1 cellular context compared by ENCODE assay signal in the genomic region with DNA sequence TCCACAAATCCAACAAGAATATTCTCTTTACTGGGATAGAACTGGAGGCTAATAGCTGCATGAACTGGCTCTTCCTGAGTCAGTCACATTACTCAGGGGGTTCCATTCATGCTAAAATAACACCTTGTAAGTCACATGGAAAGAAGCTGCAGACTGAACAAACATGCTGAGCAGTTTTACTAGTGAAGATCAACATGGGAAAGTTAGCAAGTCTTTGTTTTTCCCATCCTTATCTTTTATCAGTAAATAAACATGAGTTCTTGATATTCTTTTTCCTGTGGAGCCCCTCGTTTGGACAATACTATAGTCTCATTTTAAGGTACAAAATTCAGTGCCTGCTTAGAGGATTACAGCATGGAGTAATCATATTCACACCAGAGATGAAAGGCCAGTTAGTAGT.
TF ChIP-seq lines count a peak whose summit lies in the region.

No MANE protein-coding gene starts in this region.

TF ChIP-seq in HepG2, 621 proteins besides CTCF, POLR2A, EP300 and RAD21 (continued from another document):
- TF ChIP-seq, protein P1, sequence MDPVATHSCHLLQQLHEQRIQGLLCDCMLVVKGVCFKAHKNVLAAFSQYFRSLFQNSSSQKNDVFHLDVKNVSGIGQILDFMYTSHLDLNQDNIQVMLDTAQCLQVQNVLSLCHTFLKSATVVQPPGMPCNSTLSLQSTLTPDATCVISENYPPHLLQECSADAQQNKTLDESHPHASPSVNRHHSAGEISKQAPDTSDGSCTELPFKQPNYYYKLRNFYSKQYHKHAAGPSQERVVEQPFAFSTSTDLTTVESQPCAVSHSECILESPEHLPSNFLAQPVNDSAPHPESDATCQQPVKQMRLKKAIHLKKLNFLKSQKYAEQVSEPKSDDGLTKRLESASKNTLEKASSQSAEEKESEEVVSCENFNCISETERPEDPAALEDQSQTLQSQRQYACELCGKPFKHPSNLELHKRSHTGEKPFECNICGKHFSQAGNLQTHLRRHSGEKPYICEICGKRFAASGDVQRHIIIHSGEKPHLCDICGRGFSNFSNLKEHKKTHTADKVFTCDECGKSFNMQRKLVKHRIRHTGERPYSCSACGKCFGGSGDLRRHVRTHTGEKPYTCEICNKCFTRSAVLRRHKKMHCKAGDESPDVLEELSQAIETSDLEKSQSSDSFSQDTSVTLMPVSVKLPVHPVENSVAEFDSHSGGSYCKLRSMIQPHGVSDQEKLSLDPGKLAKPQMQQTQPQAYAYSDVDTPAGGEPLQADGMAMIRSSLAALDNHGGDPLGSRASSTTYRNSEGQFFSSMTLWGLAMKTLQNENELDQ (CRISPR knock-in tag; IDR thresholded peaks at IDR 0.05; ENCODE audit: borderline replicate concordance), result no peak
- no peak for TF ChIP-seq ZNF451 (CRISPR knock-in tag; IDR thresholded peaks at IDR 0.05)
- TF ChIP-seq FOXM1 (CRISPR knock-in tag; IDR thresholded peaks at IDR 0.05), result no peak
- no peak for TF ChIP-seq ZNF101 (CRISPR knock-in tag; IDR thresholded peaks at IDR 0.05; ENCODE audit: borderline replicate concordance, low read depth)
- TF ChIP-seq ZSCAN31 (CRISPR knock-in tag; IDR thresholded peaks at IDR 0.05; ENCODE audit: low read depth), result no peak
- TF ChIP-seq MAFG (CRISPR knock-in tag; IDR thresholded peaks at IDR 0.05), result no peak
- TF ChIP-seq CEBPB (IDR thresholded peaks at IDR 0.05; ENCODE audit: borderline replicate concordance, low read depth, low read length), result no peak
- no peak for TF ChIP-seq ZC3H13 (CRISPR knock-in tag; IDR thresholded peaks at IDR 0.05)
- TF ChIP-seq ZNF782 (CRISPR knock-in tag; IDR thresholded peaks at IDR 0.05; ENCODE audit: borderline replicate concordance), result no peak
- no peak for TF ChIP-seq ZNF660 (CRISPR knock-in tag; IDR thresholded peaks at IDR 0.05; ENCODE audit: borderline replicate concordance, low read depth)
- TF ChIP-seq SP5 (CRISPR knock-in tag; IDR thresholded peaks at IDR 0.05; ENCODE audit: borderline replicate concordance, low read depth), result no peak
- TF ChIP-seq SAP130 (CRISPR knock-in tag; IDR thresholded peaks at IDR 0.05; ENCODE audit: low read depth), result no peak
- no peak for TF ChIP-seq AGO1 (IDR thresholded peaks at IDR 0.05; ENCODE audit: low read depth, low read length, poor library complexity, severe bottlenecking)
- TF ChIP-seq, protein P2, sequence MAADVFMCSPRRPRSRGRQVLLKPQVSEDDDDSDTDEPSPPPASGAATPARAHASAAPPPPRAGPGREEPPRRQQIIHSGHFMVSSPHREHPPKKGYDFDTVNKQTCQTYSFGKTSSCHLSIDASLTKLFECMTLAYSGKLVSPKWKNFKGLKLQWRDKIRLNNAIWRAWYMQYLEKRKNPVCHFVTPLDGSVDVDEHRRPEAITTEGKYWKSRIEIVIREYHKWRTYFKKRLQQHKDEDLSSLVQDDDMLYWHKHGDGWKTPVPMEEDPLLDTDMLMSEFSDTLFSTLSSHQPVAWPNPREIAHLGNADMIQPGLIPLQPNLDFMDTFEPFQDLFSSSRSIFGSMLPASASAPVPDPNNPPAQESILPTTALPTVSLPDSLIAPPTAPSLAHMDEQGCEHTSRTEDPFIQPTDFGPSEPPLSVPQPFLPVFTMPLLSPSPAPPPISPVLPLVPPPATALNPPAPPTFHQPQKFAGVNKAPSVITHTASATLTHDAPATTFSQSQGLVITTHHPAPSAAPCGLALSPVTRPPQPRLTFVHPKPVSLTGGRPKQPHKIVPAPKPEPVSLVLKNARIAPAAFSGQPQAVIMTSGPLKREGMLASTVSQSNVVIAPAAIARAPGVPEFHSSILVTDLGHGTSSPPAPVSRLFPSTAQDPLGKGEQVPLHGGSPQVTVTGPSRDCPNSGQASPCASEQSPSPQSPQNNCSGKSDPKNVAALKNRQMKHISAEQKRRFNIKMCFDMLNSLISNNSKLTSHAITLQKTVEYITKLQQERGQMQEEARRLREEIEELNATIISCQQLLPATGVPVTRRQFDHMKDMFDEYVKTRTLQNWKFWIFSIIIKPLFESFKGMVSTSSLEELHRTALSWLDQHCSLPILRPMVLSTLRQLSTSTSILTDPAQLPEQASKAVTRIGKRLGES (CRISPR knock-in tag; IDR thresholded peaks at IDR 0.05; ENCODE audit: borderline replicate concordance), result no peak
- TF ChIP-seq, protein P3, sequence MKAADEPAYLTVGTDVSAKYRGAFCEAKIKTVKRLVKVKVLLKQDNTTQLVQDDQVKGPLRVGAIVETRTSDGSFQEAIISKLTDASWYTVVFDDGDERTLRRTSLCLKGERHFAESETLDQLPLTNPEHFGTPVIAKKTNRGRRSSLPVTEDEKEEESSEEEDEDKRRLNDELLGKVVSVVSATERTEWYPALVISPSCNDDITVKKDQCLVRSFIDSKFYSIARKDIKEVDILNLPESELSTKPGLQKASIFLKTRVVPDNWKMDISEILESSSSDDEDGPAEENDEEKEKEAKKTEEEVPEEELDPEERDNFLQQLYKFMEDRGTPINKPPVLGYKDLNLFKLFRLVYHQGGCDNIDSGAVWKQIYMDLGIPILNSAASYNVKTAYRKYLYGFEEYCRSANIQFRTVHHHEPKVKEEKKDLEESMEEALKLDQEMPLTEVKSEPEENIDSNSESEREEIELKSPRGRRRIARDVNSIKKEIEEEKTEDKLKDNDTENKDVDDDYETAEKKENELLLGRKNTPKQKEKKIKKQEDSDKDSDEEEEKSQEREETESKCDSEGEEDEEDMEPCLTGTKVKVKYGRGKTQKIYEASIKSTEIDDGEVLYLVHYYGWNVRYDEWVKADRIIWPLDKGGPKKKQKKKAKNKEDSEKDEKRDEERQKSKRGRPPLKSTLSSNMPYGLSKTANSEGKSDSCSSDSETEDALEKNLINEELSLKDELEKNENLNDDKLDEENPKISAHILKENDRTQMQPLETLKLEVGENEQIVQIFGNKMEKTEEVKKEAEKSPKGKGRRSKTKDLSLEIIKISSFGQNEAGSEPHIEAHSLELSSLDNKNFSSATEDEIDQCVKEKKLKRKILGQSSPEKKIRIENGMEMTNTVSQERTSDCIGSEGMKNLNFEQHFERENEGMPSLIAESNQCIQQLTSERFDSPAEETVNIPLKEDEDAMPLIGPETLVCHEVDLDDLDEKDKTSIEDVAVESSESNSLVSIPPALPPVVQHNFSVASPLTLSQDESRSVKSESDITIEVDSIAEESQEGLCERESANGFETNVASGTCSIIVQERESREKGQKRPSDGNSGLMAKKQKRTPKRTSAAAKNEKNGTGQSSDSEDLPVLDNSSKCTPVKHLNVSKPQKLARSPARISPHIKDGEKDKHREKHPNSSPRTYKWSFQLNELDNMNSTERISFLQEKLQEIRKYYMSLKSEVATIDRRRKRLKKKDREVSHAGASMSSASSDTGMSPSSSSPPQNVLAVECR (CRISPR knock-in tag; IDR thresholded peaks at IDR 0.05; ENCODE audit: borderline replicate concordance), result no peak
- TF ChIP-seq ZBTB42 (CRISPR knock-in tag; IDR thresholded peaks at IDR 0.05), result no peak
- TF ChIP-seq RAD51 (IDR thresholded peaks at IDR 0.05; ENCODE audit: borderline replicate concordance), result no peak
- no peak for TF ChIP-seq CHCHD3 (CRISPR knock-in tag; IDR thresholded peaks at IDR 0.05)
- TF ChIP-seq, protein P4, sequence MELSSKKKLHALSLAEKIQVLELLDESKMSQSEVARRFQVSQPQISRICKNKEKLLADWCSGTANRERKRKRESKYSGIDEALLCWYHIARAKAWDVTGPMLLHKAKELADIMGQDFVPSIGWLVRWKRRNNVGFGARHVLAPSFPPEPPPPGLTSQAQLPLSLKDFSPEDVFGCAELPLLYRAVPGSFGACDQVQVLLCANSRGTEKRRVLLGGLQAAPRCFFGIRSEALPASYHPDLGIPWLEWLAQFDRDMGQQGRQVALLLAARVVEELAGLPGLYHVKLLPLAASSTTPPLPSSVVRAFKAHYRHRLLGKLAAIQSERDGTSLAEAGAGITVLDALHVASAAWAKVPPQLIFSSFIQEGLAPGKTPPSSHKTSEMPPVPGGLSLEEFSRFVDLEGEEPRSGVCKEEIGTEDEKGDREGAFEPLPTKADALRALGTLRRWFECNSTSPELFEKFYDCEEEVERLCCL (CRISPR knock-in tag; IDR thresholded peaks at IDR 0.05; ENCODE audit: borderline replicate concordance), result no peak
- no peak for TF ChIP-seq CCAR2 (optimal IDR thresholded peaks at IDR 0.05; ENCODE audit: low read depth, low read length)
- no peak for TF ChIP-seq GFI1 (CRISPR knock-in tag; IDR thresholded peaks at IDR 0.05; ENCODE audit: borderline replicate concordance)
- TF ChIP-seq, protein P5, sequence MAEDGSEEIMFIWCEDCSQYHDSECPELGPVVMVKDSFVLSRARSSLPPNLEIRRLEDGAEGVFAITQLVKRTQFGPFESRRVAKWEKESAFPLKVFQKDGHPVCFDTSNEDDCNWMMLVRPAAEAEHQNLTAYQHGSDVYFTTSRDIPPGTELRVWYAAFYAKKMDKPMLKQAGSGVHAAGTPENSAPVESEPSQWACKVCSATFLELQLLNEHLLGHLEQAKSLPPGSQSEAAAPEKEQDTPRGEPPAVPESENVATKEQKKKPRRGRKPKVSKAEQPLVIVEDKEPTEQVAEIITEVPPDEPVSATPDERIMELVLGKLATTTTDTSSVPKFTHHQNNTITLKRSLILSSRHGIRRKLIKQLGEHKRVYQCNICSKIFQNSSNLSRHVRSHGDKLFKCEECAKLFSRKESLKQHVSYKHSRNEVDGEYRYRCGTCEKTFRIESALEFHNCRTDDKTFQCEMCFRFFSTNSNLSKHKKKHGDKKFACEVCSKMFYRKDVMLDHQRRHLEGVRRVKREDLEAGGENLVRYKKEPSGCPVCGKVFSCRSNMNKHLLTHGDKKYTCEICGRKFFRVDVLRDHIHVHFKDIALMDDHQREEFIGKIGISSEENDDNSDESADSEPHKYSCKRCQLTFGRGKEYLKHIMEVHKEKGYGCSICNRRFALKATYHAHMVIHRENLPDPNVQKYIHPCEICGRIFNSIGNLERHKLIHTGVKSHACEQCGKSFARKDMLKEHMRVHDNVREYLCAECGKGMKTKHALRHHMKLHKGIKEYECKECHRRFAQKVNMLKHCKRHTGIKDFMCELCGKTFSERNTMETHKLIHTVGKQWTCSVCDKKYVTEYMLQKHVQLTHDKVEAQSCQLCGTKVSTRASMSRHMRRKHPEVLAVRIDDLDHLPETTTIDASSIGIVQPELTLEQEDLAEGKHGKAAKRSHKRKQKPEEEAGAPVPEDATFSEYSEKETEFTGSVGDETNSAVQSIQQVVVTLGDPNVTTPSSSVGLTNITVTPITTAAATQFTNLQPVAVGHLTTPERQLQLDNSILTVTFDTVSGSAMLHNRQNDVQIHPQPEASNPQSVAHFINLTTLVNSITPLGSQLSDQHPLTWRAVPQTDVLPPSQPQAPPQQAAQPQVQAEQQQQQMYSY (CRISPR knock-in tag; IDR thresholded peaks at IDR 0.05), result no peak
- TF ChIP-seq LCORL (IDR thresholded peaks at IDR 0.05), result no peak
- no peak for TF ChIP-seq LCORL (CRISPR knock-in tag; IDR thresholded peaks at IDR 0.05)
- no peak for TF ChIP-seq TCF12 (IDR thresholded peaks at IDR 0.05)
- no peak for TF ChIP-seq TCF12 (CRISPR knock-in tag; IDR thresholded peaks at IDR 0.05)
